ENCODE assay signal across 14 cellular contexts in the genomic region with DNA sequence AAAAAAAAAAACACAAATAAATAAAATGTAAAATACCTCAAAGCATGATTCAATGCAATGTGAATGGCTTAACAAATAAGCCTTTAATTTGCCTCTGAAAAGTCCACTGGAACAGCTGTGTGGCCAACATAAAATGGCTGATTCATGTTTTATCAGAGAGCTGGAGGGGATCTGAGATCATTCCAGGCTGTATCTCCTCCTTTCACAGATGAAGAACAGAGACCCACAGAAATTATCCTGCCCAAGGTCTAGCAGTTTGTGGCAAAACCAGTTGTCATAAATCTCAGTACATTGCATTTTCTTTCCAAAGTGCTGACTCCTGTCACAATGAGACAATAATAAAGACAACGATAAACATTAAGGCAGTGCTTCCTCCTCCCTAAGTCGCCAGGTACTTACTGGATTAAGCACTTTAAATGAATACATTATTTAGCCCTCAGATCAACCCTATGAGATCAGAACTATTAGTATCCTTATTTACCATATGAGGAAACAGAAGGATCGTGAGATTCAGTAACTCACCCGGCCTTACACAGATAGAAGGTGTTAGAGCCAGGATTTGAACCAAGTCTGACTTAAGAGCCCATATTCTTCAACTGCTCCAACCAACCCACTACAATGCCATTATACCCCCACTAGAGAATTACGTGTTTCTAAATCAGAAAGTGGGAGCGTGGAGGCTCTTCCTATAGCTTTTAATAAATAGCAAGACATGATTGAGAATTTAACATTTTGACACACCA.
A peak's percentile ranks its signal among the peaks of the same experiment; 100 is the strongest.
DNase-seq lines count a peak whose midpoint lies in the region; ATAC-seq and TF ChIP-seq lines count a peak whose summit lies in the region.
"Had no signal": no experiment of that assay in that cellular context is flagged by ENCODE, and none has a peak within 500 bp of the region (broad histone marks: within the 10 kb centered on the region; RNA-seq: fewer than 3 reads in every experiment).

No MANE protein-coding gene starts in this region.

- peaks cover 4% of the 10 kb centered on the region for H3K36me3 Mint-ChIP-seq in neural crest cell (ENCODE audit: low read depth)

- H3K27ac ChIP-seq in epithelial cell of prostate, result peak overlapping the region; percentile 95
- H3K27ac ChIP-seq: upper lobe of right lung had no signal

- peak overlapping the region; percentile 16 for H3K27ac Mint-ChIP-seq in neural crest cell (ENCODE audit: unreplicated experiment)
- H3K27ac Mint-ChIP-seq: activated CD4-positive, alpha-beta memory T cell treated with anti-CD3 and anti-CD28 coated beads, Interleukin-2, amount 10 ng/mL, durations not matched to agents 7 days and 5 days; nephron progenitor cell had no signal

- H3K27me3 Mint-ChIP-seq in neural crest cell (ENCODE audit: low read depth), result no peaks in the 10 kb centered on the region

- no peak for TF ChIP-seq CTCF in neural crest cell (conservative IDR thresholded peaks at IDR 0.05)

- H3K4me1 Mint-ChIP-seq in neural crest cell, result peaks cover 27% of the 10 kb centered on the region
- H3K4me1 Mint-ChIP-seq: activated CD4-positive, alpha-beta memory T cell treated with anti-CD3 and anti-CD28 coated beads, Interleukin-2, amount 10 ng/mL, durations not matched to agents 7 days and 5 days had no signal

- DNase-seq in DMS 273 treated with DMSO at 0.1 percent for 48 hours (lab: John Stamatoyannopoulos, UW) (peak; percentile 43), RPMI7951 (ENCODE audit: low read depth) (peak; percentile 92), epithelial cell of prostate (ENCODE audit: low read depth, low spot score) (peak; percentile 44), neural crest cell (ENCODE audit: low read depth, low spot score) (no peak), NCI-H1105 treated with DMSO at 0.1 percent for 48 hours (lab: John Stamatoyannopoulos, UW) (no peak), amniotic stem cell (lab: John Stamatoyannopoulos, UW) (no peak)
- no peak for DNase-seq in stimulated activated naive CD4-positive, alpha-beta T cell treated with Interleukin-2 at 50 U/mL for 16 hours (lab: John Stamatoyannopoulos, UW)
- DNase-seq: activated CD4-positive, alpha-beta memory T cell treated with anti-CD3 and anti-CD28 coated beads, Interleukin-2, amount 10 ng/mL, durations not matched to agents 7 days and 5 days; NCI-H1436 treated with DMSO at 0.1 percent for 48 hours; nephron progenitor cell; stimulated activated CD4-positive, alpha-beta T cell treated with anti-CD3 and anti-CD28 coated beads, Interleukin-4, amount 100 ng/mL, for 4 hours; upper lobe of right lung had no signal

- no peaks in the 10 kb centered on the region for H3K9me3 Mint-ChIP-seq in neural crest cell
- H3K9me3 Mint-ChIP-seq: activated CD4-positive, alpha-beta memory T cell treated with anti-CD3 and anti-CD28 coated beads, Interleukin-2, amount 10 ng/mL, durations not matched to agents 7 days and 5 days; nephron progenitor cell had no signal

- H3K4me3 Mint-ChIP-seq in neural crest cell, result no peak overlapping the region
- H3K4me3 Mint-ChIP-seq: activated CD4-positive, alpha-beta memory T cell treated with anti-CD3 and anti-CD28 coated beads, Interleukin-2, amount 10 ng/mL, durations not matched to agents 7 days and 5 days; nephron progenitor cell had no signal

- no peak for ATAC-seq in HG03045 (IDR thresholded peaks at IDR 0.05; ENCODE audit: unreplicated experiment)
- ATAC-seq: Right ventricle myocardium inferior, upper lobe of right lung had no signal

Comparison
In these comparisons a context has a peak if more than half of its experiments do, and no peak if none do; other contexts are left out.
1. DNase-seq: peak in DMS 273 treated with DMSO at 0.1 percent for 48 hours (single experiment), RPMI7951 (single experiment) and epithelial cell of prostate (single experiment); none in neural crest cell (single experiment), stimulated activated naive CD4-positive, alpha-beta T cell treated with Interleukin-2 at 50 U/mL for 16 hours (single experiment), NCI-H1105 treated with DMSO at 0.1 percent for 48 hours (single experiment) and amniotic stem cell (single experiment).